Comparison of ENCODE assay signal across 8 cellular contexts in genomic region chr17:73340093-73340596, GRCh38. TPM values are rescaled to one million over a fixed set of nuclear protein-coding genes. Genes with fewer than 3 reads are reported as not detected.
DNase-seq lines count a peak whose midpoint lies in the region; ATAC-seq, FAIRE-seq and TF ChIP-seq lines count a peak whose summit lies in the region.

No MANE protein-coding gene starts in this region.

- H3K4me3 ChIP-seq in adipocyte (ENCODE audit: low read length) (peak overlapping the region; percentile 9), HepG2 (replicated peaks in 1 of 3; ENCODE audit: insufficient read depth in 1 of 3, low read depth in 2 of 3, low read length in 3 of 3) (no peak overlapping the region), prostate gland (no peak overlapping the region)

- 0 out of 2 replicates have a peak overlapping the region, but pooled peaks have one; percentile 14 for H3K4me2 ChIP-seq in HepG2 (ENCODE audit: low read depth, low read length)

- 2% methylated on average over 7 of the region's 7 CpGs for WGBS in HepG2 (ENCODE audit: low lambda C conversion rate)
- WGBS in prostate gland, result 73% methylated on average over 7 of the region's 7 CpGs

- peaks cover 65% of the 10 kb centered on the region for H3K4me1 ChIP-seq in adipocyte (ENCODE audit: control insufficient read depth, insufficient read depth, low read length)
- peaks cover 52% of the 10 kb centered on the region for H3K4me1 ChIP-seq in HepG2 (ENCODE audit: insufficient read depth, low read length)
- H3K4me1 ChIP-seq in prostate gland (replicated peaks), result peaks cover 3% of the 10 kb centered on the region

- no peak overlapping the region for H2AFZ ChIP-seq in HepG2 (ENCODE audit: low read length)

- no peaks in the 10 kb centered on the region for H3K9me3 ChIP-seq in adipocyte (ENCODE audit: control insufficient read depth, low read length)
- H3K9me3 ChIP-seq in HepG2 (ENCODE audit: low read length), result no peaks in the 10 kb centered on the region
- H3K9me3 ChIP-seq in prostate gland, result no peaks in the 10 kb centered on the region

- in situ Hi-C loops in HepG2 (cut with HindIII; ENCODE audit: extremely low pct_ligation_motif_present, low pct_unique_long_range_greater_than_20kb), result no loop called here

- CTCF ChIA-PET in HepG2 (lab: Yijun Ruan, JAX; ENCODE audit: low intra/inter-chr PET ratio, low total read pairs), result no interaction called here

- peak; percentile 6 for DNase-seq in stimulated activated CD4-positive, alpha-beta T cell treated with anti-CD3 and anti-CD28 coated beads, Interleukin-15, amount 100 ng/mL, for 24 hours
- no peak for DNase-seq in stimulated activated CD4-positive, alpha-beta T cell treated with anti-CD3 and anti-CD28 coated beads, Interleukin-4, amount 100 ng/mL, for 1 hour
- DNase-seq in adipocyte (ENCODE audit: low read depth) (peak; percentile 96), HepG2 (ENCODE audit: low spot score) (peak; percentile 88), OCI-M2 (lab: John Stamatoyannopoulos, UW; ENCODE audit: unreplicated experiment) (no peak), prostate gland (ENCODE audit: low spot score) (no peak), ecto neural progenitor cell (ENCODE audit: low spot score) (no peak), left colon (no peak)

- intact Hi-C loops in HepG2 (cut with micrococcal nuclease; ENCODE audit: unreplicated experiment), result no loop called here
- intact Hi-C loops in prostate gland (cut with DNase I), result no loop called here
- intact Hi-C loops in left colon (cut with DNase I, micrococcal nuclease), result no loop called here

- TF ChIP-seq CTCF in HepG2 (CRISPR knock-in tag; IDR thresholded peaks at IDR 0.05) (0 out of 2 replicates have a peak, but pooled peaks have one; percentile 12), prostate gland (IDR thresholded peaks at IDR 0.05) (peak in 1 of 4 experiments; percentile 35)

- H3K36me3 ChIP-seq in adipocyte (ENCODE audit: control insufficient read depth, insufficient read depth, low read length, severe bottlenecking) (no peaks in the 10 kb centered on the region), HepG2 (replicated peaks in 1 of 2; ENCODE audit: control insufficient read depth in 1 of 2, insufficient read depth in 2 of 2, low read length in 2 of 2) (no peaks in the 10 kb centered on the region), prostate gland (no peaks in the 10 kb centered on the region)

- FAIRE-seq in HepG2 (lab: Jason Lieb, UNC), result peak; percentile 86

- H3K79me2 ChIP-seq in HepG2 (ENCODE audit: insufficient read depth, low read length), result no peaks in the 10 kb centered on the region

- no peak for TF ChIP-seq POLR2A in HepG2 (IDR thresholded peaks at IDR 0.05; ENCODE audit: insufficient read depth in 1 of 2, low read depth in 2 of 2, low read length in 2 of 2)
- no peak for TF ChIP-seq POLR2A in prostate gland (IDR thresholded peaks at IDR 0.05)

- POLR2A ChIA-PET in HepG2 (lab: Yijun Ruan, JAX), result no interaction called here

- TF ChIP-seq RAD21 in HepG2 (CRISPR knock-in tag; IDR thresholded peaks at IDR 0.05), result no peak

- peak; percentile 69 for ATAC-seq in HepG2
- ATAC-seq in left colon, result no peak

- TF ChIP-seq EP300 in HepG2 (IDR thresholded peaks at IDR 0.05; ENCODE audit: low read depth in 2 of 2, low read length in 2 of 2) (peak in 1 of 2 experiments; percentile 65; a peak in 1 of 4 replicates), HepG2 (CRISPR knock-in tag; IDR thresholded peaks at IDR 0.05; ENCODE audit: borderline replicate concordance) (no peak)

- H3K27me3 ChIP-seq in adipocyte (replicated peaks; ENCODE audit: control insufficient read depth, insufficient read depth, low read length) (no peaks in the 10 kb centered on the region), HepG2 (ENCODE audit: control insufficient read depth in 1 of 2, insufficient read depth in 2 of 2, low read length in 2 of 2) (peaks cover 17 to 77% of the 10 kb centered on the region in 2 experiments), prostate gland (replicated peaks; ENCODE audit: insufficient read depth) (no peaks in the 10 kb centered on the region)

- H3K9ac ChIP-seq in adipocyte (ENCODE audit: low read length) (peak overlapping the region; percentile 42), HepG2 (ENCODE audit: insufficient read depth, low read depth, low read length) (no peak overlapping the region)

- no peak overlapping the region for H3K27ac ChIP-seq in HepG2 (ENCODE audit: extremely low read length, insufficient read depth, low read length)
- H3K27ac ChIP-seq in prostate gland, result peak overlapping the region in 1 of 2 donors; percentile 67

- no TSS peak for BruUV-seq in HepG2 (replicated peaks; lab: Mats Ljungman, UMichigan)

- no peaks in the 10 kb centered on the region for H4K20me1 ChIP-seq in HepG2 (ENCODE audit: insufficient read depth, low read length)

TF ChIP-seq in HepG2, 621 proteins besides CTCF, POLR2A, EP300 and RAD21 (continues in another document):
- TF ChIP-seq ATF2 (CRISPR knock-in tag; IDR thresholded peaks at IDR 0.05) (no peak), TOPORS (CRISPR knock-in tag; IDR thresholded peaks at IDR 0.05) (no peak), BCLAF1 (IDR thresholded peaks at IDR 0.05) (no peak), KDM6A (CRISPR knock-in tag; IDR thresholded peaks at IDR 0.05; ENCODE audit: low read depth) (no peak), MLX (CRISPR knock-in tag; IDR thresholded peaks at IDR 0.05) (no peak), SRSF9 (IDR thresholded peaks at IDR 0.05; ENCODE audit: borderline replicate concordance, insufficient read depth, low read depth, low read length, poor library complexity, severe bottlenecking) (no peak), ZBTB1 (CRISPR knock-in tag; IDR thresholded peaks at IDR 0.05; ENCODE audit: borderline replicate concordance) (no peak), CBX5 (CRISPR knock-in tag; IDR thresholded peaks at IDR 0.05; ENCODE audit: borderline replicate concordance) (peak; percentile 40; the same call in 1 of the 2 replicates)

RNA-seq across cellular contexts. Expression of gene CDC42EP4, which starts 28.3 kb away (rescaled TPM):
- 54.0 and 55.0 TPM in 2 replicates for total RNA-seq in HepG2 (2016; rRNA removed; fragmentation: Illumina TruSeq; extraction: Trizol)
- total RNA-seq in HepG2 (2016; cell fraction: cytosol; rRNA removed; fragmentation: Illumina TruSeq; extraction: Trizol; ENCODE audit: low read depth), result 13.5 and 14.9 TPM in 2 replicates
- total RNA-seq in HepG2 (2016; cell fraction: insoluble cytoplasmic fraction; rRNA removed; fragmentation: Illumina TruSeq; extraction: Trizol), result 45.9 and 55.1 TPM in 2 replicates
- total RNA-seq in HepG2 (2016; cell fraction: membrane; rRNA removed; fragmentation: Illumina TruSeq; extraction: Trizol), result 45.7 and 51.9 TPM in 2 replicates
- 34.9 and 36.1 TPM in 2 replicates for total RNA-seq in HepG2 (2016; cell fraction: nucleus; rRNA removed; fragmentation: Illumina TruSeq; extraction: Trizol)
- polyA plus RNA-seq in HepG2 (2011; rRNA removed), result 19.0 and 21.7 TPM in 2 replicates
- polyA plus RNA-seq in HepG2 (2011; cell fraction: cytosol; rRNA removed), result 16.2 and 20.1 TPM in 2 replicates
- polyA plus RNA-seq in HepG2 (2011; cell fraction: nucleus; rRNA removed), result 18.6 and 24.3 TPM in 2 replicates
- 18.4 and 22.4 TPM in 2 replicates for polyA plus RNA-seq in HepG2 (2012)
- 11.7 and 14.2 TPM in 2 replicates for polyA plus RNA-seq in HepG2 (2016; cell fraction: cytosol; fragmentation: Illumina TruSeq; extraction: Trizol; ENCODE audit: low read depth)
- 58.7 and 66.8 TPM in 2 replicates for polyA plus RNA-seq in HepG2 (2016; cell fraction: insoluble cytoplasmic fraction; fragmentation: Illumina TruSeq; extraction: Trizol; ENCODE audit: low read depth)
- polyA plus RNA-seq in HepG2 (2016; cell fraction: membrane; fragmentation: Illumina TruSeq; extraction: Trizol; ENCODE audit: low read depth), result 37.7 and 41.8 TPM in 2 replicates
- polyA plus RNA-seq in HepG2 (2016; cell fraction: nucleus; fragmentation: Illumina TruSeq; extraction: Trizol; ENCODE audit: insufficient read depth, low read depth), result 41.4 and 43.9 TPM in 2 replicates
- 68.4 and 91.9 TPM in 2 replicates for polyA minus RNA-seq in HepG2 (2011; rRNA and poly(A)+ RNA removed; ENCODE audit: low replicate concordance)
- polyA minus RNA-seq in HepG2 (2011; cell fraction: cytosol; rRNA and poly(A)+ RNA removed), result 25.3 and 26.4 TPM in 2 replicates
- polyA minus RNA-seq in HepG2 (2011; cell fraction: nucleus; rRNA and poly(A)+ RNA removed), result 32.3 and 36.9 TPM in 2 replicates
- 100 to 1,000 TPM; 119 to 186 TPM for total RNA-seq in prostate gland
- 10 to 100 TPM; 49.6 to 65.6 TPM for total RNA-seq in left colon

Comparison
In these comparisons a context has a peak if more than half of its experiments do, and no peak if none do; other contexts are left out.
1. DNase-seq: peak in stimulated activated CD4-positive, alpha-beta T cell treated with anti-CD3 and anti-CD28 coated beads, Interleukin-15, amount 100 ng/mL, for 24 hours (single experiment), adipocyte (single experiment) and HepG2 (single experiment); none in stimulated activated CD4-positive, alpha-beta T cell treated with anti-CD3 and anti-CD28 coated beads, Interleukin-4, amount 100 ng/mL, for 1 hour (single experiment), OCI-M2 (single experiment), prostate gland (single experiment), ecto neural progenitor cell (single experiment) and left colon (0 of 2).